ENCODE assay signal across 8 cellular contexts in genomic region chrX:43958529-43958928, GRCh38. TPM values are rescaled to one million over a fixed set of nuclear protein-coding genes. Genes with fewer than 3 reads are reported as not detected.
DNase-seq lines count a peak whose midpoint lies in the region; ATAC-seq and TF ChIP-seq lines count a peak whose summit lies in the region.

No MANE protein-coding gene starts in this region.

- ATAC-seq in HG02981 (IDR thresholded peaks at IDR 0.05; ENCODE audit: unreplicated experiment) (peak; percentile 54), HG03097 (IDR thresholded peaks at IDR 0.05; ENCODE audit: low FRiP score, unreplicated experiment) (no peak)

- H3K4me3 Mint-ChIP-seq in osteocyte (ENCODE audit: unreplicated experiment): no peak overlapping the region

- no peaks in the 10 kb centered on the region for H3K36me3 Mint-ChIP-seq in osteocyte (ENCODE audit: unreplicated experiment)

- H3K4me1 Mint-ChIP-seq in osteocyte (ENCODE audit: unreplicated experiment): no peaks in the 10 kb centered on the region

- H3K27me3 Mint-ChIP-seq in osteocyte (ENCODE audit: unreplicated experiment): peaks cover 3% of the 10 kb centered on the region

- no peak overlapping the region for H3K27ac Mint-ChIP-seq in osteocyte (ENCODE audit: unreplicated experiment)

- H3K9me3 Mint-ChIP-seq in osteocyte (ENCODE audit: unreplicated experiment): peaks cover 13% of the 10 kb centered on the region

- DNase-seq in stimulated activated CD4-positive, alpha-beta T cell treated with anti-CD3 and anti-CD28 coated beads, Interleukin-4, amount 100 ng/mL, for 24 hours: peak; percentile 15
- no peak for DNase-seq in stimulated activated CD4-positive, alpha-beta T cell treated with anti-CD3 and anti-CD28 coated beads, Interleukin-4, amount 100 ng/mL, for 1 hour
- peak; percentile 57 for DNase-seq in NCI-H2196 (lab: John Stamatoyannopoulos, UW; ENCODE audit: unreplicated experiment)
- peak; percentile 64 to 80 for DNase-seq in foreskin fibroblast
- no peak for DNase-seq in osteocyte (ENCODE audit: extremely low spot score, unreplicated experiment)

- TF ChIP-seq CTCF in VCaP (conservative IDR thresholded peaks at IDR 0.05) (peak; percentile 77), foreskin fibroblast (IDR thresholded peaks at IDR 0.05; ENCODE audit: low read depth, low read length) (peak; percentile 66), osteocyte (IDR thresholded peaks at IDR 0.05) (peak; percentile 74)

- no peak overlapping the region for H3K4me3 ChIP-seq in foreskin fibroblast (ENCODE audit: low read depth in 1 of 2, low read length in 2 of 2)

- H3K27ac ChIP-seq in VCaP: no peak overlapping the region

RNA-seq across cellular contexts. Expression of gene NDP, which starts 14.7 kb away (rescaled TPM):
- not detected in 2 replicates for total RNA-seq in osteocyte

Comparison
In these comparisons a context has a peak if more than half of its experiments do, and no peak if none do; other contexts are left out.
1. DNase-seq: peak in stimulated activated CD4-positive, alpha-beta T cell treated with anti-CD3 and anti-CD28 coated beads, Interleukin-4, amount 100 ng/mL, for 24 hours (single experiment), NCI-H2196 (single experiment) and foreskin fibroblast (2 of 2); none in stimulated activated CD4-positive, alpha-beta T cell treated with anti-CD3 and anti-CD28 coated beads, Interleukin-4, amount 100 ng/mL, for 1 hour (single experiment) and osteocyte (single experiment).
2. Peak in every context shown above with its lines, with median percentiles within 50 percentile points of each other: CTCF ChIP-seq.